In genomic region chr6:57216235-57217101, GRCh38 we compare ENCODE assay signal across 10 cellular contexts. TPM values are rescaled to one million over a fixed set of nuclear protein-coding genes. Genes with fewer than 3 reads are reported as not detected.
DNase-seq lines count a peak whose midpoint lies in the region; ATAC-seq and TF ChIP-seq lines count a peak whose summit lies in the region.
"Had no signal": no experiment of that assay in that cellular context is flagged by ENCODE, and none has a peak within 500 bp of the region (broad histone marks: within the 10 kb centered on the region; RNA-seq: fewer than 3 reads in every experiment).

No MANE protein-coding gene starts in this region.

- in situ Hi-C loops in SK-MEL-5 (cut with HindIII; ENCODE audit: low pct_unique_long_range_greater_than_20kb, low sequenced_read_pairs), result no loop called here

- TF ChIP-seq CTCF in foreskin keratinocyte (conservative IDR thresholded peaks at IDR 0.05), result peak; percentile 33
- TF ChIP-seq CTCF in stomach (IDR thresholded peaks at IDR 0.05), result peak in 1 of 7 experiments; percentile 31

- DNase-seq in DMS 273 (lab: John Stamatoyannopoulos, UW; ENCODE audit: unreplicated experiment) (peak; percentile 45), DMS 273 treated with DMSO at 0.1 percent for 48 hours (lab: John Stamatoyannopoulos, UW) (no peak), SK-MEL-5 (ENCODE audit: low read depth, low spot score) (peak; percentile 66), foreskin keratinocyte (peak in 1 of 2 donors; percentile 55), stomach (peak; percentile 35), 8988T (no peak), NCI-H774 (lab: John Stamatoyannopoulos, UW) (no peak)
- DNase-seq: activated CD8-positive, alpha-beta memory T cell treated with anti-CD3 and anti-CD28 coated beads, Interleukin-2, amount 10 ng/mL, durations not matched to agents 7 days and 5 days; aorta had no signal

- peaks cover 13% of the 10 kb centered on the region for H3K4me1 ChIP-seq in foreskin keratinocyte
- H3K4me1 ChIP-seq in stomach, result peaks cover 0 to 23% (median 8%) of the 10 kb centered on the region in 4 donors

- no peaks in the 10 kb centered on the region for H3K9me3 ChIP-seq in stomach

- TF ChIP-seq POLR2A in stomach (IDR thresholded peaks at IDR 0.05), result no peak

- H3K27me3 ChIP-seq in foreskin keratinocyte (no peaks in the 10 kb centered on the region), stomach (no peaks in the 10 kb centered on the region)

- WGBS in stomach, 5 donors, result 56 to 70% (median 66%) methylated on average over 7 of the region's 7 CpGs

- H3K27ac ChIP-seq in foreskin keratinocyte (peak overlapping the region; percentile 12), stomach (no peak overlapping the region)

- H3K4me3 ChIP-seq in stomach, result no peak overlapping the region

- no peak for TF ChIP-seq EP300 in stomach (IDR thresholded peaks at IDR 0.05)

- ATAC-seq in foreskin keratinocyte, result peak; percentile 80
- no peak for ATAC-seq in GM21786 (IDR thresholded peaks at IDR 0.05; ENCODE audit: unreplicated experiment)
- ATAC-seq: activated CD8-positive, alpha-beta memory T cell treated with anti-CD3 and anti-CD28 coated beads, Interleukin-2, amount 10 ng/mL, durations not matched to agents 7 days and 5 days had no signal

- H3K36me3 ChIP-seq in stomach, result no peaks in the 10 kb centered on the region

- intact Hi-C loops in stomach (cut with DNase I; ENCODE audit: low total_unique reads), result loop anchor here (10.0 kb wide), 1 partner anchor 98 kb away; the partner anchor contains the start of gene PRIM2

RNA-seq across cellular contexts. Expression of gene RAB23, which starts 5.6 kb away (rescaled TPM):
- 12.8 and 12.9 TPM in 2 replicates for total RNA-seq in SK-MEL-5 (2014; rRNA removed; shearing (Covaris generic))
- 6.9 and 10.6 TPM in 2 replicates for polyA plus RNA-seq in SK-MEL-5 (2015; cell fraction: cytosol; rRNA removed)
- polyA plus RNA-seq in SK-MEL-5 (2015; cell fraction: nucleus; rRNA removed), result 7.4 and 8.4 TPM in 2 replicates
- total RNA-seq in foreskin keratinocyte, result 17.2 and 18.2 TPM in 2 replicates
- polyA plus RNA-seq in foreskin keratinocyte, result 6.9 and 9.3 TPM in 2 replicates
- 10 to 100 TPM; 11.1 to 51.3 (median 23.8) TPM for total RNA-seq in stomach
- 10 to 100 TPM in 2 of 3 donors, 1 to 10 TPM in 1; 5.5 to 11.3 (median 10.5) TPM for polyA plus RNA-seq in stomach

RNA-seq across cellular contexts. Expression of gene BAG2, which starts 44.3 kb away (rescaled TPM):
- 7.2 and 7.7 TPM in 2 replicates for total RNA-seq in SK-MEL-5 (2014; rRNA removed; shearing (Covaris generic))
- polyA plus RNA-seq in SK-MEL-5 (2015; cell fraction: cytosol; rRNA removed), result 4.5 and 5.5 TPM in 2 replicates
- polyA plus RNA-seq in SK-MEL-5 (2015; cell fraction: nucleus; rRNA removed), result 3.5 and 4.0 TPM in 2 replicates
- total RNA-seq in foreskin keratinocyte (1.4 and 1.9 TPM in 2 replicates), stomach (10 to 100 TPM in 3 of 5 donors, 1 to 10 TPM in 2; 2.0 to 48.7 (median 19.8) TPM)
- polyA plus RNA-seq in foreskin keratinocyte (0.82 and 1.4 TPM in 2 replicates), stomach (1 to 10 TPM; 3.4 to 5.1 (median 3.8) TPM)

Comparison
In these comparisons a context has a peak if more than half of its experiments do, and no peak if none do; other contexts are left out.
1. DNase-seq: peak in DMS 273 (single experiment), SK-MEL-5 (single experiment) and stomach (single experiment); none in DMS 273 treated with DMSO at 0.1 percent for 48 hours (single experiment), 8988T (single experiment) and NCI-H774 (single experiment).